In genomic region chr9:131839281-131840084, GRCh38 we compare ENCODE assay signal across 8 cellular contexts.
DNase-seq lines count a peak whose midpoint lies in the region; TF ChIP-seq lines count a peak whose summit lies in the region.

No MANE protein-coding gene starts in this region.

- H3K4me3 Mint-ChIP-seq in HFFc6: no peak overlapping the region
- no peak overlapping the region for H3K4me3 Mint-ChIP-seq in chondrocyte (ENCODE audit: unreplicated experiment)

- peaks cover 16% of the 10 kb centered on the region for H3K4me1 Mint-ChIP-seq in HFFc6 (ENCODE audit: low read depth)
- H3K4me1 Mint-ChIP-seq in chondrocyte (ENCODE audit: low read depth): peaks cover 7% of the 10 kb centered on the region

- H3K27ac Mint-ChIP-seq in HFFc6 (peak overlapping the region; percentile 40; the same call in 1 of the 2 replicates), chondrocyte (ENCODE audit: unreplicated experiment) (no peak overlapping the region)

- DNase-seq in HFFc6: peak; percentile 83
- peak; percentile 15 for DNase-seq in activated CD4-positive, alpha-beta T cell treated with anti-CD3 and anti-CD28 coated beads for 1 hour
- DNase-seq in chondrocyte (ENCODE audit: low spot score): no peak
- peak; percentile 46 to 56 for DNase-seq in stimulated activated CD4-positive, alpha-beta T cell treated with anti-CD3 and anti-CD28 coated beads, Interleukin-2, amount 100 ng/mL, for 24 hours
- no peak for DNase-seq in GM10266 (ENCODE audit: extremely low spot score)
- no peak for DNase-seq in NCI-H2227 treated with DMSO at 0.1 percent for 48 hours (lab: John Stamatoyannopoulos, UW)
- DNase-seq in AML-193 (lab: John Stamatoyannopoulos, UW): no peak
- DNase-seq in SK-N-DZ (ENCODE audit: low spot score): no peak

- H3K27me3 Mint-ChIP-seq in HFFc6 (ENCODE audit: insufficient read depth) (peaks cover 45% of the 10 kb centered on the region), chondrocyte (ENCODE audit: low read depth) (peaks cover 24% of the 10 kb centered on the region)

- TF ChIP-seq CTCF in HFFc6 (IDR thresholded peaks at IDR 0.05): no peak; the same call in 1 of the 2 replicates
- TF ChIP-seq CTCF in chondrocyte (IDR thresholded peaks at IDR 0.05): peak; percentile 13
- TF ChIP-seq CTCF in GM10266 (IDR thresholded peaks at IDR 0.05; ENCODE audit: control insufficient read depth, insufficient read depth, low read depth, missing control alignments): no peak

- H3K36me3 Mint-ChIP-seq in HFFc6 (ENCODE audit: low read depth) (no peaks in the 10 kb centered on the region), chondrocyte (ENCODE audit: low read depth) (no peaks in the 10 kb centered on the region)

- H3K9me3 Mint-ChIP-seq in HFFc6 (peaks cover 5% of the 10 kb centered on the region; the same call in 1 of the 2 replicates), chondrocyte (ENCODE audit: low read depth) (no peaks in the 10 kb centered on the region)

Comparison
In these comparisons a context has a peak if more than half of its experiments do, and no peak if none do; other contexts are left out.
1. DNase-seq: peak in HFFc6 (single experiment), activated CD4-positive, alpha-beta T cell treated with anti-CD3 and anti-CD28 coated beads for 1 hour (single experiment) and stimulated activated CD4-positive, alpha-beta T cell treated with anti-CD3 and anti-CD28 coated beads, Interleukin-2, amount 100 ng/mL, for 24 hours (2 of 2); none in chondrocyte (single experiment), GM10266 (single experiment), NCI-H2227 treated with DMSO at 0.1 percent for 48 hours (single experiment), AML-193 (0 of 2) and SK-N-DZ (single experiment).